Comparison of ENCODE assay signal across 1 cellular context in the genomic region with DNA sequence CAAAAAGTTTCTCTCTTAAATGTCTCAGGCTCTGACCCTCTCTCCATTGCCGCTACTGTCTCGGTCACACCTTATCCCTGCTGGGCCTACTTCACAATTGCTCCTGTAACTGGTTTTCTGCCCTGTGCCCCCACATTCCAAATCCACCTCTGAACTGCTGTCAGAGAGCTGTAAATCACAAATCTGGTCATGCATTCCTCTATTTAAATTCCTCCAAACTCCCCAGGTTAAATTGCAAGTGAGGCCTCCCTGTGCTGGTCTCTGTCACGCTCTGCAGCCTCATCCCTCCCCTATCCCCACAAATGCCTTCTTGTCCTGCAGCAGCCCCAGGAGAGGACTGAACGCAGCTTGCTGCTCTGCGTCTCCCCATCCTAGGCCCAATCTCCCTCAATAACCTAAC.
TF ChIP-seq lines count a peak whose summit lies in the region.

No MANE protein-coding gene starts in this region.

TF ChIP-seq in GM23338, 12 proteins besides CTCF, POLR2A, EP300 and RAD21:
- TF ChIP-seq, protein P1, sequence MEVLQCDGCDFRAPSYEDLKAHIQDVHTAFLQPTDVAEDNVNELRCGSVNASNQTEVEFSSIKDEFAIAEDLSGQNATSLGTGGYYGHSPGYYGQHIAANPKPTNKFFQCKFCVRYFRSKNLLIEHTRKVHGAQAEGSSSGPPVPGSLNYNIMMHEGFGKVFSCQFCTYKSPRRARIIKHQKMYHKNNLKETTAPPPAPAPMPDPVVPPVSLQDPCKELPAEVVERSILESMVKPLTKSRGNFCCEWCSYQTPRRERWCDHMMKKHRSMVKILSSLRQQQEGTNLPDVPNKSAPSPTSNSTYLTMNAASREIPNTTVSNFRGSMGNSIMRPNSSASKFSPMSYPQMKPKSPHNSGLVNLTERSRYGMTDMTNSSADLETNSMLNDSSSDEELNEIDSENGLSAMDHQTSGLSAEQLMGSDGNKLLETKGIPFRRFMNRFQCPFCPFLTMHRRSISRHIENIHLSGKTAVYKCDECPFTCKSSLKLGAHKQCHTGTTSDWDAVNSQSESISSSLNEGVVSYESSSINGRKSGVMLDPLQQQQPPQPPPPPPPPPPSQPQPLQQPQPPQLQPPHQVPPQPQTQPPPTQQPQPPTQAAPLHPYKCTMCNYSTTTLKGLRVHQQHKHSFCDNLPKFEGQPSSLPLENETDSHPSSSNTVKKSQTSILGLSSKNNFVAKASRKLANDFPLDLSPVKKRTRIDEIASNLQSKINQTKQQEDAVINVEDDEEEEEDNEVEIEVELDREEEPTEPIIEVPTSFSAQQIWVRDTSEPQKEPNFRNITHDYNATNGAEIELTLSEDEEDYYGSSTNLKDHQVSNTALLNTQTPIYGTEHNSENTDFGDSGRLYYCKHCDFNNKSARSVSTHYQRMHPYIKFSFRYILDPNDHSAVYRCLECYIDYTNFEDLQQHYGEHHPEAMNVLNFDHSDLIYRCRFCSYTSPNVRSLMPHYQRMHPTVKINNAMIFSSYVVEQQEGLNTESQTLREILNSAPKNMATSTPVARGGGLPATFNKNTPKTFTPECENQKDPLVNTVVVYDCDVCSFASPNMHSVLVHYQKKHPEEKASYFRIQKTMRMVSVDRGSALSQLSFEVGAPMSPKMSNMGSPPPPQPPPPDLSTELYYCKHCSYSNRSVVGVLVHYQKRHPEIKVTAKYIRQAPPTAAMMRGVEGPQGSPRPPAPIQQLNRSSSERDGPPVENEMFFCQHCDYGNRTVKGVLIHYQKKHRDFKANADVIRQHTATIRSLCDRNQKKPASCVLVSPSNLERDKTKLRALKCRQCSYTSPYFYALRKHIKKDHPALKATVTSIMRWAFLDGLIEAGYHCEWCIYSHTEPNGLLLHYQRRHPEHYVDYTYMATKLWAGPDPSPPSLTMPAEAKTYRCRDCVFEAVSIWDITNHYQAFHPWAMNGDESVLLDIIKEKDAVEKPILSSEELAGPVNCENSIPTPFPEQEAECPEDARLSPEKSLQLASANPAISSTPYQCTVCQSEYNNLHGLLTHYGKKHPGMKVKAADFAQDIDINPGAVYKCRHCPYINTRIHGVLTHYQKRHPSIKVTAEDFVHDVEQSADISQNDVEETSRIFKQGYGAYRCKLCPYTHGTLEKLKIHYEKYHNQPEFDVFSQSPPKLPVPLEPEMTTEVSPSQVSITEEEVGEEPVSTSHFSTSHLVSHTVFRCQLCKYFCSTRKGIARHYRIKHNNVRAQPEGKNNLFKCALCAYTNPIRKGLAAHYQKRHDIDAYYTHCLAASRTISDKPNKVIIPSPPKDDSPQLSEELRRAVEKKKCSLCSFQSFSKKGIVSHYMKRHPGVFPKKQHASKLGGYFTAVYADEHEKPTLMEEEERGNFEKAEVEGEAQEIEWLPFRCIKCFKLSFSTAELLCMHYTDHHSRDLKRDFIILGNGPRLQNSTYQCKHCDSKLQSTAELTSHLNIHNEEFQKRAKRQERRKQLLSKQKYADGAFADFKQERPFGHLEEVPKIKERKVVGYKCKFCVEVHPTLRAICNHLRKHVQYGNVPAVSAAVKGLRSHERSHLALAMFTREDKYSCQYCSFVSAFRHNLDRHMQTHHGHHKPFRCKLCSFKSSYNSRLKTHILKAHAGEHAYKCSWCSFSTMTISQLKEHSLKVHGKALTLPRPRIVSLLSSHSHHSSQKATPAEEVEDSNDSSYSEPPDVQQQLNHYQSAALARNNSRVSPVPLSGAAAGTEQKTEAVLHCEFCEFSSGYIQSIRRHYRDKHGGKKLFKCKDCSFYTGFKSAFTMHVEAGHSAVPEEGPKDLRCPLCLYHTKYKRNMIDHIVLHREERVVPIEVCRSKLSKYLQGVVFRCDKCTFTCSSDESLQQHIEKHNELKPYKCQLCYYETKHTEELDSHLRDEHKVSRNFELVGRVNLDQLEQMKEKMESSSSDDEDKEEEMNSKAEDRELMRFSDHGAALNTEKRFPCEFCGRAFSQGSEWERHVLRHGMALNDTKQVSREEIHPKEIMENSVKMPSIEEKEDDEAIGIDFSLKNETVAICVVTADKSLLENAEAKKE (CRISPR knock-in tag; IDR thresholded peaks at IDR 0.05) = no peak
- TF ChIP-seq, protein P2, sequence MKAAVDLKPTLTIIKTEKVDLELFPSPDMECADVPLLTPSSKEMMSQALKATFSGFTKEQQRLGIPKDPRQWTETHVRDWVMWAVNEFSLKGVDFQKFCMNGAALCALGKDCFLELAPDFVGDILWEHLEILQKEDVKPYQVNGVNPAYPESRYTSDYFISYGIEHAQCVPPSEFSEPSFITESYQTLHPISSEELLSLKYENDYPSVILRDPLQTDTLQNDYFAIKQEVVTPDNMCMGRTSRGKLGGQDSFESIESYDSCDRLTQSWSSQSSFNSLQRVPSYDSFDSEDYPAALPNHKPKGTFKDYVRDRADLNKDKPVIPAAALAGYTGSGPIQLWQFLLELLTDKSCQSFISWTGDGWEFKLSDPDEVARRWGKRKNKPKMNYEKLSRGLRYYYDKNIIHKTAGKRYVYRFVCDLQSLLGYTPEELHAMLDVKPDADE (IDR thresholded peaks at IDR 0.05) = no peak
- no peak for TF ChIP-seq EZH2 (IDR thresholded peaks at IDR 0.05; ENCODE audit: low read depth, unreplicated experiment)
- TF ChIP-seq ZNF331 (CRISPR knock-in tag; IDR thresholded peaks at IDR 0.05; ENCODE audit: low read depth) = no peak
- TF ChIP-seq STAT1 (IDR thresholded peaks at IDR 0.05; ENCODE audit: unreplicated experiment) = no peak
- no peak for TF ChIP-seq CREB1 (CRISPR knock-in tag; IDR thresholded peaks at IDR 0.05; ENCODE audit: low read depth)
- no peak for TF ChIP-seq ZNF114 (CRISPR knock-in tag; IDR thresholded peaks at IDR 0.05)
- TF ChIP-seq NANOG (IDR thresholded peaks at IDR 0.05; ENCODE audit: borderline replicate concordance) = no peak
- no peak for TF ChIP-seq POLR2AphosphoS5 (IDR thresholded peaks at IDR 0.05; ENCODE audit: low read depth)
- no peak for TF ChIP-seq EZH2phosphoT487 (IDR thresholded peaks at IDR 0.05; ENCODE audit: unreplicated experiment)
- no peak for TF ChIP-seq JUNB (IDR thresholded peaks at IDR 0.05; ENCODE audit: unreplicated experiment)
- TF ChIP-seq, protein P3, sequence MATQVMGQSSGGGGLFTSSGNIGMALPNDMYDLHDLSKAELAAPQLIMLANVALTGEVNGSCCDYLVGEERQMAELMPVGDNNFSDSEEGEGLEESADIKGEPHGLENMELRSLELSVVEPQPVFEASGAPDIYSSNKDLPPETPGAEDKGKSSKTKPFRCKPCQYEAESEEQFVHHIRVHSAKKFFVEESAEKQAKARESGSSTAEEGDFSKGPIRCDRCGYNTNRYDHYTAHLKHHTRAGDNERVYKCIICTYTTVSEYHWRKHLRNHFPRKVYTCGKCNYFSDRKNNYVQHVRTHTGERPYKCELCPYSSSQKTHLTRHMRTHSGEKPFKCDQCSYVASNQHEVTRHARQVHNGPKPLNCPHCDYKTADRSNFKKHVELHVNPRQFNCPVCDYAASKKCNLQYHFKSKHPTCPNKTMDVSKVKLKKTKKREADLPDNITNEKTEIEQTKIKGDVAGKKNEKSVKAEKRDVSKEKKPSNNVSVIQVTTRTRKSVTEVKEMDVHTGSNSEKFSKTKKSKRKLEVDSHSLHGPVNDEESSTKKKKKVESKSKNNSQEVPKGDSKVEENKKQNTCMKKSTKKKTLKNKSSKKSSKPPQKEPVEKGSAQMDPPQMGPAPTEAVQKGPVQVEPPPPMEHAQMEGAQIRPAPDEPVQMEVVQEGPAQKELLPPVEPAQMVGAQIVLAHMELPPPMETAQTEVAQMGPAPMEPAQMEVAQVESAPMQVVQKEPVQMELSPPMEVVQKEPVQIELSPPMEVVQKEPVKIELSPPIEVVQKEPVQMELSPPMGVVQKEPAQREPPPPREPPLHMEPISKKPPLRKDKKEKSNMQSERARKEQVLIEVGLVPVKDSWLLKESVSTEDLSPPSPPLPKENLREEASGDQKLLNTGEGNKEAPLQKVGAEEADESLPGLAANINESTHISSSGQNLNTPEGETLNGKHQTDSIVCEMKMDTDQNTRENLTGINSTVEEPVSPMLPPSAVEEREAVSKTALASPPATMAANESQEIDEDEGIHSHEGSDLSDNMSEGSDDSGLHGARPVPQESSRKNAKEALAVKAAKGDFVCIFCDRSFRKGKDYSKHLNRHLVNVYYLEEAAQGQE (IDR thresholded peaks at IDR 0.05; ENCODE audit: unreplicated experiment) = no peak
